Comparison of ENCODE assay signal across 9 cellular contexts in genomic region chr9:124220551-124221451, GRCh38. TPM values are rescaled to one million over a fixed set of nuclear protein-coding genes. Genes with fewer than 3 reads are reported as not detected.
DNase-seq lines count a peak whose midpoint lies in the region; ATAC-seq, FAIRE-seq and TF ChIP-seq lines count a peak whose summit lies in the region.
"Had no signal": no experiment of that assay in that cellular context is flagged by ENCODE, and none has a peak within 500 bp of the region (broad histone marks: within the 10 kb centered on the region; RNA-seq: fewer than 3 reads in every experiment).

No MANE protein-coding gene starts in this region.

- peak; percentile 33 for DNase-seq in ELF-1 (ENCODE audit: low read depth, low spot score)
- peak; percentile 81 to 88 for DNase-seq in NCI-H446 (lab: John Stamatoyannopoulos, UW)
- DNase-seq in epithelial cell of prostate (ENCODE audit: low read depth, low spot score): no peak
- DNase-seq in pancreas: peak; percentile 61 to 91 (median 78)
- DNase-seq in cerebellum (ENCODE audit: low spot score): no peak
- DNase-seq in GOT3 (lab: John Stamatoyannopoulos, UW): no peak
- DNase-seq in activated CD4-positive, alpha-beta T cell treated with anti-CD3 and anti-CD28 coated beads for 48 hours: no peak

- H3K27ac ChIP-seq in epithelial cell of prostate (peak overlapping the region; percentile 39), pancreas (peak overlapping the region; percentile 61 to 86 (median 72))
- H3K27ac ChIP-seq: vagina had no signal

- H3K36me3 ChIP-seq in pancreas: no peaks in the 10 kb centered on the region
- H3K36me3 ChIP-seq: vagina had no signal

- intact Hi-C loops in pancreas (cut with DNase I): no loop called here

- H3K4me3 ChIP-seq in pancreas: no peak overlapping the region
- H3K4me3 ChIP-seq: vagina had no signal

- no peaks in the 10 kb centered on the region for H3K27me3 ChIP-seq in pancreas
- H3K27me3 ChIP-seq: vagina had no signal

- H3K4me1 ChIP-seq in pancreas: peaks cover 24 to 64% (median 39%) of the 10 kb centered on the region in 3 donors

- no peaks in the 10 kb centered on the region for H3K9me3 ChIP-seq in pancreas
- H3K9me3 ChIP-seq: vagina had no signal

- WGBS in pancreas, 2 donors: 9% methylated on average over 10 of the region's 10 CpGs

- TF ChIP-seq CTCF in pancreas (IDR thresholded peaks at IDR 0.05): no peak

- FAIRE-seq in pancreas (lab: Jason Lieb, UNC): no peak

- ATAC-seq in pancreas (peak; percentile 71 to 80 (median 72)), GM21723 (IDR thresholded peaks at IDR 0.05; ENCODE audit: unreplicated experiment) (no peak)

RNA-seq across cellular contexts. Expression of gene NEK6, which starts 36.9 kb away (rescaled TPM):
- 10 to 100 TPM; 25.1 to 67.0 (median 34.2) TPM for total RNA-seq in pancreas
- polyA plus RNA-seq in pancreas: 10 to 100 TPM in 1 of 2 donors, 1 to 10 TPM in 1; 7.8 to 12.5 TPM
- 18.9 TPM for total RNA-seq in cerebellum

Comparison
In these comparisons a context has a peak if more than half of its experiments do, and no peak if none do; other contexts are left out.
1. DNase-seq: peak in ELF-1 (single experiment), NCI-H446 (2 of 2) and pancreas (6 of 6); none in epithelial cell of prostate (single experiment), cerebellum (single experiment), GOT3 (single experiment) and activated CD4-positive, alpha-beta T cell treated with anti-CD3 and anti-CD28 coated beads for 48 hours (single experiment).